8 cellular contexts compared by ENCODE assay signal in genomic region chr15:45022871-45023658, GRCh38. TPM values are rescaled to one million over a fixed set of nuclear protein-coding genes. Genes with fewer than 3 reads are reported as not detected.
DNase-seq lines count a peak whose midpoint lies in the region; ATAC-seq and TF ChIP-seq lines count a peak whose summit lies in the region.

Gene SORD, plus strand, starts transcription at chr15:45023195. Its CDS starts 89 bp downstream, at chr15:45023284.

- WGBS in heart left ventricle, 4 donors = 0 to 4% (median 1%) methylated on average over 25 to 48 of the region's 48 CpGs

- no peaks in the 10 kb centered on the region for H3K9me3 Mint-ChIP-seq in type B pancreatic cell

- no peaks in the 10 kb centered on the region for H3K9me3 ChIP-seq in adipocyte (ENCODE audit: control insufficient read depth, low read length)
- H3K9me3 ChIP-seq in heart left ventricle = no peaks in the 10 kb centered on the region

- H3K4me3 ChIP-seq in GM12865 (ENCODE audit: low read depth, low read length) (peak within 1 kb of the TSS; percentile 71), adipocyte (ENCODE audit: low read length) (peak within 1 kb of the TSS; percentile 93), heart left ventricle (peak within 1 kb of the TSS; percentile 38 to 84 (median 68))

- TF ChIP-seq POLR2A in heart left ventricle (IDR thresholded peaks at IDR 0.05) = peak in 1 of 2 donors; percentile 45

- peak within 1 kb of the TSS; percentile 95 for H3K4me3 Mint-ChIP-seq in type B pancreatic cell

- H3K36me3 Mint-ChIP-seq in type B pancreatic cell = peaks cover 9% of the 10 kb centered on the region

- TF ChIP-seq CTCF in GM12865 (IDR thresholded peaks at IDR 0.05; ENCODE audit: insufficient read depth, low read depth, low read length, missing control alignments) = no peak
- peak in 1 of 12 donors; percentile 5 for TF ChIP-seq CTCF in heart left ventricle (IDR thresholded peaks at IDR 0.05)
- TF ChIP-seq CTCF in type B pancreatic cell (conservative IDR thresholded peaks at IDR 0.05) = no peak

- H3K36me3 ChIP-seq in adipocyte (ENCODE audit: control insufficient read depth, insufficient read depth, low read length, severe bottlenecking) (no peaks in the 10 kb centered on the region), heart left ventricle (no peaks in the 10 kb centered on the region)

- H3K4me1 ChIP-seq in adipocyte (ENCODE audit: control insufficient read depth, insufficient read depth, low read length) (peaks cover 13% of the 10 kb centered on the region), heart left ventricle (peaks cover 0 to 24% (median 12%) of the 10 kb centered on the region in 12 donors)

- H3K4me1 Mint-ChIP-seq in type B pancreatic cell (ENCODE audit: unreplicated experiment) = peaks cover 19% of the 10 kb centered on the region

- peak within 1 kb of the TSS in 11 of 12 donors; percentile 52 to 78 (median 70) for H3K27ac ChIP-seq in heart left ventricle

- intact Hi-C loops in heart left ventricle (cut with DNase I) = loop anchor here in 1 of 10 donors (10.0 kb wide), 1 partner anchor 48 kb away; no protein-coding TSS in a partner anchor

- H3K27ac Mint-ChIP-seq in type B pancreatic cell = peak within 1 kb of the TSS; percentile 65

- peaks cover 10% of the 10 kb centered on the region for H3K27me3 Mint-ChIP-seq in type B pancreatic cell

- ATAC-seq in HG02678 (IDR thresholded peaks at IDR 0.05; ENCODE audit: unreplicated experiment) (peak; percentile 98), heart left ventricle (peak; percentile 97 to 100 (median 100))

- H3K27me3 ChIP-seq in adipocyte (replicated peaks; ENCODE audit: control insufficient read depth, insufficient read depth, low read length) (no peaks in the 10 kb centered on the region), heart left ventricle (peaks cover 0 to 18% (median 0%) of the 10 kb centered on the region in 9 donors)

- DNase-seq in GM12865 (ENCODE audit: low read depth) (peak; percentile 91), NCI-H128 (lab: John Stamatoyannopoulos, UW; ENCODE audit: unreplicated experiment) (peak; percentile 55), SW 1271 (lab: John Stamatoyannopoulos, UW) (peak; percentile 32 to 71), adipocyte (ENCODE audit: low read depth) (peak; percentile 97), heart left ventricle (peak; percentile 93 to 97 (median 94)), pons (ENCODE audit: low spot score) (peak; percentile 93), type B pancreatic cell (ENCODE audit: extremely low spot score, unreplicated experiment) (peak; percentile 96)

- peak within 1 kb of the TSS; percentile 86 for H3K9ac ChIP-seq in adipocyte (ENCODE audit: low read length)

RNA-seq across cellular contexts. Expression of gene SORD, which starts in this region (rescaled TPM):
- total RNA-seq in heart left ventricle = 10 to 100 TPM in 5 of 9 donors, 1 to 10 TPM in 4; 5.7 to 16.7 (median 11.0) TPM
- 1 to 10 TPM; 3.4 to 6.4 TPM for polyA plus RNA-seq in heart left ventricle
- total RNA-seq in type B pancreatic cell (ENCODE audit: low replicate concordance) = 58.7 and 72.7 TPM in 2 replicates

Comparison
In these comparisons a context has a peak if more than half of its experiments do, and no peak if none do; other contexts are left out.
1. Peak in every context shown above with its lines: DNase-seq, ATAC-seq, H3K4me3 ChIP-seq and H3K27ac ChIP-seq.